ENCODE assay signal across 10 cellular contexts in genomic region chr1:198660341-198661056, GRCh38. TPM values are rescaled to one million over a fixed set of nuclear protein-coding genes. Genes with fewer than 3 reads are reported as not detected.
A peak's percentile ranks its signal among the peaks of the same experiment; 100 is the strongest.
DNase-seq lines count a peak whose midpoint lies in the region; ATAC-seq and TF ChIP-seq lines count a peak whose summit lies in the region.
"Had no signal": no experiment of that assay in that cellular context is flagged by ENCODE, and none has a peak within 500 bp of the region (broad histone marks: within the 10 kb centered on the region; RNA-seq: fewer than 3 reads in every experiment).

No MANE protein-coding gene starts in this region.

- intact Hi-C loops in body of pancreas (cut with DNase I), result no loop called here

- peaks cover 66% of the 10 kb centered on the region for H3K36me3 ChIP-seq in DOHH2 (ENCODE audit: control insufficient read depth, low read length)
- no peaks in the 10 kb centered on the region for H3K36me3 ChIP-seq in body of pancreas (replicated peaks in 1 of 2; ENCODE audit: insufficient read depth in 1 of 2, low read depth in 2 of 2)
- H3K36me3 ChIP-seq: uterus had no signal

- TF ChIP-seq POLR2A in body of pancreas (IDR thresholded peaks at IDR 0.05), result no peak

- WGBS in body of pancreas, 2 donors, result 73 to 94% methylated on average over 1 of the region's 1 CpG

- peaks cover 95% of the 10 kb centered on the region for H3K79me2 ChIP-seq in DOHH2 (ENCODE audit: control insufficient read depth, low read length)

- ATAC-seq in GM19455 (IDR thresholded peaks at IDR 0.05; ENCODE audit: unreplicated experiment) (peak; percentile 43), HG03135 (IDR thresholded peaks at IDR 0.05; ENCODE audit: unreplicated experiment) (peak; percentile 40), GM21737 (IDR thresholded peaks at IDR 0.05; ENCODE audit: unreplicated experiment) (no peak), WTC11 (no peak), body of pancreas (no peak)

- no peaks in the 10 kb centered on the region for H3K27me3 Mint-ChIP-seq in activated naive CD4-positive, alpha-beta T cell treated with anti-CD3 and anti-CD28 coated beads, Interleukin-2, amount 10 ng/mL, durations not matched to agents 7 days and 5 days
- no peaks in the 10 kb centered on the region for H3K27me3 Mint-ChIP-seq in WTC11 (ENCODE audit: low read depth)

- H3K36me3 Mint-ChIP-seq in activated naive CD4-positive, alpha-beta T cell treated with anti-CD3 and anti-CD28 coated beads, Interleukin-2, amount 10 ng/mL, durations not matched to agents 7 days and 5 days, result peaks cover 57% of the 10 kb centered on the region
- no peaks in the 10 kb centered on the region for H3K36me3 Mint-ChIP-seq in WTC11

- TF ChIP-seq CTCF in DOHH2 (IDR thresholded peaks at IDR 0.05; ENCODE audit: low read depth, low read length, poor library complexity, severe bottlenecking), result no peak
- no peak for TF ChIP-seq CTCF in WTC11 (IDR thresholded peaks at IDR 0.05)
- no peak for TF ChIP-seq CTCF in body of pancreas (IDR thresholded peaks at IDR 0.05)

- H3K4me1 Mint-ChIP-seq in activated naive CD4-positive, alpha-beta T cell treated with anti-CD3 and anti-CD28 coated beads, Interleukin-2, amount 10 ng/mL, durations not matched to agents 7 days and 5 days, result peaks cover 78% of the 10 kb centered on the region
- H3K4me1 Mint-ChIP-seq in WTC11, result peaks cover 16% of the 10 kb centered on the region

- H3K9me3 ChIP-seq in DOHH2 (ENCODE audit: control insufficient read depth, insufficient read depth, low read length) (no peaks in the 10 kb centered on the region), body of pancreas (no peaks in the 10 kb centered on the region)
- H3K9me3 ChIP-seq: uterus had no signal

- H3K4me2 ChIP-seq in DOHH2 (ENCODE audit: low read length), result peak overlapping the region; percentile 39

- H3K4me3 ChIP-seq in DOHH2 (ENCODE audit: low read length), result peak overlapping the region; percentile 12
- no peak overlapping the region for H3K4me3 ChIP-seq in body of pancreas
- H3K4me3 ChIP-seq: uterus had no signal

- H3F3A ChIP-seq in DOHH2 (ENCODE audit: control insufficient read depth, insufficient read depth), result peaks cover 73% of the 10 kb centered on the region

- H3K27ac ChIP-seq in DOHH2 (ENCODE audit: low read depth, low read length) (peak overlapping the region; percentile 53), body of pancreas (no peak overlapping the region)
- H3K27ac ChIP-seq: uterus had no signal

- POLR2A ChIA-PET in WTC11 (lab: Charles Lee), result interaction anchor here (0.6 kb wide), 1 partner anchor 506 kb away, joined by 4 read pairs; no protein-coding TSS in a partner anchor

- no peak for DNase-seq in activated naive CD4-positive, alpha-beta T cell treated with anti-CD3 and anti-CD28 coated beads, Interleukin-2, amount 10 ng/mL, durations not matched to agents 7 days and 5 days
- no peak for DNase-seq in WTC11 (ENCODE audit: low spot score)
- DNase-seq in activated effector memory CD4-positive, alpha-beta T cell treated with Interleukin-2 at 50 U/mL for 16 hours, result no peak
- no peak for DNase-seq in body of pancreas
- DNase-seq: NCI-H1930, uterus had no signal

- peaks cover 86% of the 10 kb centered on the region for H3K4me1 ChIP-seq in DOHH2 (ENCODE audit: control insufficient read depth, low read length)
- no peaks in the 10 kb centered on the region for H3K4me1 ChIP-seq in body of pancreas
- H3K4me1 ChIP-seq: uterus had no signal

- CTCF ChIA-PET in activated naive CD4-positive, alpha-beta T cell treated with anti-CD3 and anti-CD28 coated beads, Interleukin-2, amount 10 ng/mL, durations not matched to agents 7 days and 5 days (lab: Charles Lee), result interaction anchor here (0.7 to 1.0 kb wide), 3 partner anchors 9 to 140 kb away, joined by 3 to 4 read pairs (median 3); no protein-coding TSS in a partner anchor
- CTCF ChIA-PET in WTC11 (lab: Charles Lee), result no interaction called here

- H3K9me3 Mint-ChIP-seq in activated naive CD4-positive, alpha-beta T cell treated with anti-CD3 and anti-CD28 coated beads, Interleukin-2, amount 10 ng/mL, durations not matched to agents 7 days and 5 days, result no peaks in the 10 kb centered on the region
- no peaks in the 10 kb centered on the region for H3K9me3 Mint-ChIP-seq in WTC11

- peak overlapping the region; percentile 61 for H3K27ac Mint-ChIP-seq in activated naive CD4-positive, alpha-beta T cell treated with anti-CD3 and anti-CD28 coated beads, Interleukin-2, amount 10 ng/mL, durations not matched to agents 7 days and 5 days
- no peak overlapping the region for H3K27ac Mint-ChIP-seq in WTC11

- H3K4me3 Mint-ChIP-seq in activated naive CD4-positive, alpha-beta T cell treated with anti-CD3 and anti-CD28 coated beads, Interleukin-2, amount 10 ng/mL, durations not matched to agents 7 days and 5 days, result peak overlapping the region; percentile 11
- no peak overlapping the region for H3K4me3 Mint-ChIP-seq in WTC11

- H3K27me3 ChIP-seq in DOHH2 (ENCODE audit: control insufficient read depth, low read length), result no peaks in the 10 kb centered on the region
- H3K27me3 ChIP-seq in body of pancreas, result no peaks in the 10 kb centered on the region
- H3K27me3 ChIP-seq: uterus had no signal

- H3K9me2 ChIP-seq in DOHH2 (replicated peaks; ENCODE audit: control insufficient read depth, low read length), result no peaks in the 10 kb centered on the region

- H4K20me1 ChIP-seq in DOHH2 (ENCODE audit: control insufficient read depth, insufficient read depth, low read depth, low read length), result 0 out of 2 replicates have a peak, but pooled peaks cover 7% of the 10 kb centered on the region

TF ChIP-seq in WTC11, 78 proteins besides CTCF, POLR2A, EP300 and RAD21:
- TF ChIP-seq SP1 (CRISPR knock-in tag; conservative IDR thresholded peaks at IDR 0.05) (no peak), SMAD4 (CRISPR knock-in tag; IDR thresholded peaks at IDR 0.05) (no peak), ZNF232 (CRISPR knock-in tag; IDR thresholded peaks at IDR 0.05) (no peak), ZMAT4 (CRISPR knock-in tag; IDR thresholded peaks at IDR 0.05) (no peak), PRRX2 (CRISPR knock-in tag; IDR thresholded peaks at IDR 0.05) (no peak), ZNF263 (CRISPR knock-in tag; IDR thresholded peaks at IDR 0.05; ENCODE audit: low read depth) (no peak), ATF6 (CRISPR knock-in tag; IDR thresholded peaks at IDR 0.05) (no peak), ESRRA (CRISPR knock-in tag; IDR thresholded peaks at IDR 0.05; ENCODE audit: borderline replicate concordance) (no peak), GABPB1 (CRISPR knock-in tag; IDR thresholded peaks at IDR 0.05) (no peak)

RNA-seq across cellular contexts. Expression of gene PTPRC, which starts 21.7 kb away (rescaled TPM):
- total RNA-seq in WTC11 (2021) (0.71 to 1.4 TPM (median 1.2 TPM) in 3 replicates), body of pancreas (1 to 10 TPM; 3.3 to 9.9 TPM)

Comparison
In these comparisons a context has a peak if more than half of its experiments do, and no peak if none do; other contexts are left out.
1. ATAC-seq: peak in GM19455 (single experiment) and HG03135 (single experiment); none in GM21737 (single experiment), WTC11 (single experiment) and body of pancreas (single experiment).